ENCODE assay signal across 33 cellular contexts in the genomic region with DNA sequence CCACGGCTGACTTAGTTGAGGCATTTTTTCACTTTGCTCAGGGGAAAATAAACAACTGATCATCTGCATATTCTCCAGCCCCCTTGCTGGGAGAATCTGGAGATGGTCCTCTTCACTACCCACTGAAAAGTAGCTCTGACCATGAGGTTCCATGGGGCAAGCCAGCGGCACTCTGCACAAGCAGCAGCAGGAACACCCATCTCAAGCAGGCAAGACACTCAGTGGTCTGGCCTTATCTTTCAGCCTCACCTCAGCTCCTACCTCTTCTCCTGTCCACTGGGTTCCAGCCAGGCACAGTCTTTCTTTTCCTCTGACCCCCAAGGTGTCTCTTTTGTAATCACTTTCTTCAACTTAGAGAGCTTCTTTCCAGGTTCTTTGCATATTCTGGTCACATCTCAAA.
"Had no signal": no experiment of that assay in that cellular context is flagged by ENCODE, and none has a peak within 500 bp of the region (broad histone marks: within the 10 kb centered on the region; RNA-seq: fewer than 3 reads in every experiment).

No MANE protein-coding gene starts in this region.

- H2AFZ ChIP-seq: PC-9 had no signal

- H3K4me2 ChIP-seq: PC-9 had no signal

- H3K36me3 ChIP-seq: MG63, SJCRH30 had no signal

- H3K4me1 ChIP-seq: SJCRH30 had no signal

- H3K9me3 ChIP-seq: MG63, SJCRH30 had no signal

- H3K27me3 ChIP-seq: MG63, SJCRH30 had no signal

- H3K4me3 ChIP-seq: K562, MG63, PC-9, SJCRH30, SK-N-MC had no signal

- DNase-seq: Kasumi-1, KG1, MG63, NCI-H1048, NCI-H1092 treated with DMSO at 0.1 percent for 48 hours, NCI-H1105 treated with DMSO at 0.1 percent for 48 hours, NCI-H1417, NCI-H1436, NCI-H146, NCI-H1694, NCI-H187, NCI-H1930, NCI-H2029 treated with DMSO at 0.1 percent for 48 hours, NCI-H2081 treated with DMSO at 0.1 percent for 48 hours, NCI-H2107, NCI-H2171, NCI-H2227 treated with DMSO at 0.1 percent for 48 hours, NCI-H345, NCI-H446 treated with DMSO at 0.1 percent for 48 hours, NCI-H510A, NCI-H524, NCI-H526, NCI-H748 treated with DMSO at 0.1 percent for 48 hours, NCI-H82, PC-9, SHP77, SIG-M5, SJCRH30 had no signal

- ATAC-seq: K562, Panc1, Right ventricle myocardium inferior had no signal

- H3K27ac ChIP-seq: PC-9, RWPE1, SJCRH30, SK-N-MC had no signal
